Comparison of ENCODE assay signal across 30 cellular contexts in the genomic region with DNA sequence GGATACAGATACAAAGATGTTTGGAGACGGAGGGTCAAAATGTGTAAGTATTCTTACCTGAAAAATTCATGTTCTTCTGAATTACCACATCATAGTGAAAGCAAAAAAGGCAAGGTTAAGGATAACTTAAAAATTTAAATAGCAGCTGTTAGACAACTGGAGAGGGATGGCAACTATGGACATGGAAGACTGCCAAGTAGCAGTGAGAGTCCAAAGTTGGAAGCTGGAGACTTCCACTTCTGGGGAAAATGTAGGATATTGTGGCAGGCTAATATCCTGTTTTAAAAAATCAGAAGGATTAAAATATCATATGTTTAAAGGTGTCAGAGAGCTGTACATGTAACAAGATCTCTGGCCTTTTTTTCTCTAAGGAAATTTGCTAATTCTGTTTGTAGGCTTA. TPM values are rescaled to one million over a fixed set of nuclear protein-coding genes. Genes with fewer than 3 reads are reported as not detected.
"Had no signal": no experiment of that assay in that cellular context is flagged by ENCODE, and none has a peak within 500 bp of the region (broad histone marks: within the 10 kb centered on the region; RNA-seq: fewer than 3 reads in every experiment).

No MANE protein-coding gene starts in this region.

- ATAC-seq: activated CD4-positive, alpha-beta T cell treated with anti-CD3 and anti-CD28 coated beads for 36 hours; activated CD8-positive, alpha-beta memory T cell treated with anti-CD3 and anti-CD28 coated beads, Interleukin-2, amount 10 ng/mL, durations not matched to agents 7 days and 5 days; activated CD8-positive, alpha-beta T cell treated with anti-CD3 and anti-CD28 coated beads, Interleukin-2, amount 10 ng/mL, durations not matched to agents 7 days and 5 days; activated naive CD8-positive, alpha-beta T cell treated with anti-CD3 and anti-CD28 coated beads, Interleukin-2, amount 50 U/mL, for 24 hours; esophagus mucosa; foreskin keratinocyte; gastrocnemius medialis; heart left ventricle had no signal

- H3K27ac ChIP-seq: adrenal gland, ascending aorta, breast epithelium, cardiac muscle cell, colonic mucosa, foreskin keratinocyte, gastrocnemius medialis, heart left ventricle had no signal

- DNase-seq: activated CD4-positive, alpha-beta memory T cell treated with anti-CD3 and anti-CD28 coated beads for 36 hours; activated CD4-positive, alpha-beta T cell treated with anti-CD3 and anti-CD28 coated beads for 36 hours; activated CD4-positive, alpha-beta T cell treated with anti-CD3 and anti-CD28 coated beads, Interleukin-2, amount 10 ng/mL, durations not matched to agents 24 days and 14 days; activated CD4-positive, CD25-positive, alpha-beta regulatory T cell; activated CD4-positive, CD25-positive, alpha-beta regulatory T cell treated with anti-CD3 and anti-CD28 coated beads, Interleukin-2, amount 50 U/mL, for 72 hours; activated CD8-positive, alpha-beta memory T cell treated with anti-CD3 and anti-CD28 coated beads, Interleukin-2, amount 10 ng/mL, durations not matched to agents 7 days and 5 days; activated CD8-positive, alpha-beta memory T cell treated with anti-CD3 and anti-CD28 coated beads, Interleukin-2, amount 50 U/mL, for 4 hours; activated CD8-positive, alpha-beta T cell treated with anti-CD3 and anti-CD28 coated beads, Interleukin-2, amount 10 ng/mL, durations not matched to agents 7 days and 5 days; activated effector memory CD4-positive, alpha-beta T cell treated with anti-CD3 and anti-CD28 coated beads, Interleukin-2, amount 50 U/mL, for 16 hours; activated naive CD4-positive, alpha-beta T cell treated with anti-CD3 and anti-CD28 coated beads for 36 hours; activated naive CD8-positive, alpha-beta T cell treated with anti-CD3 and anti-CD28 coated beads for 36 hours; activated naive CD8-positive, alpha-beta T cell treated with anti-CD3 and anti-CD28 coated beads, Interleukin-2, amount 50 U/mL, for 24 hours; activated T-cell treated with anti-CD3 and anti-CD28 coated beads, Interleukin-2, amount 50 U/mL, for 1 hour; activated T-cell treated with anti-CD3 and anti-CD28 coated beads, Interleukin-2, amount 50 U/mL, for 48 hours; adrenal gland; amygdala; central memory CD4-positive, alpha-beta T cell; cerebellar nuclear complex; colonic mucosa; effector CD8-positive, alpha-beta T cell; foreskin keratinocyte; gastrocnemius medialis; glutamatergic neuron; heart left ventricle; T1000 had no signal

RNA-seq across cellular contexts. Expression of a gene that starts 29.8 kb away (rescaled TPM):
- total RNA-seq: cardiac muscle cell had no signal

RNA-seq across cellular contexts. Expression of a gene that starts 54.6 kb away (rescaled TPM):
- total RNA-seq: ascending aorta, epithelial cell of proximal tubule had no signal
